In genomic region chr20:5535211-5535756, GRCh38 we compare ENCODE assay signal across 10 cellular contexts.
DNase-seq lines count a peak whose midpoint lies in the region; ATAC-seq and TF ChIP-seq lines count a peak whose summit lies in the region.
"Had no signal": no experiment of that assay in that cellular context is flagged by ENCODE, and none has a peak within 500 bp of the region (broad histone marks: within the 10 kb centered on the region; RNA-seq: fewer than 3 reads in every experiment).

No MANE protein-coding gene starts in this region.

- peak overlapping the region in 1 of 2 experiments; percentile 84 for H3K18ac ChIP-seq in mesenchymal stem cell (ENCODE audit: low read depth in 1 of 2, low read length in 2 of 2)

- H3K4me1 ChIP-seq in mammary epithelial cell (ENCODE audit: insufficient read depth, low read length) (no peaks in the 10 kb centered on the region), mesenchymal stem cell (ENCODE audit: control insufficient read depth, insufficient read depth, low read depth, low read length) (no peaks in the 10 kb centered on the region)
- H3K4me1 ChIP-seq: ascending aorta had no signal

- H3K4ac ChIP-seq in mesenchymal stem cell (ENCODE audit: low read depth in 1 of 2, low read length in 2 of 2) = peak overlapping the region in 1 of 2 experiments; percentile 66

- no peak overlapping the region for H3K23ac ChIP-seq in mesenchymal stem cell (ENCODE audit: low read length in 2 of 2)

- no peaks in the 10 kb centered on the region for H3K9me3 Mint-ChIP-seq in activated T-helper 2 cell treated with anti-CD3 and anti-CD28 coated beads, Interferon-gamma antibody, Interleukin-2, Interleukin-4, amounts not matched to agents 10 μg/mL and 5 μg/mL and 100 μg/mL, durations not matched to agents 14 hours and 24 hours and 36 hours
- H3K9me3 Mint-ChIP-seq: natural killer cell treated with Interleukin-12 subunit alpha and Interleukin-12 subunit beta and Interleukin-15 and Interleukin-18, amount 100 ng/mL, for 72 hours had no signal

- intact Hi-C loops in mammary epithelial cell (cut with micrococcal nuclease) = no loop called here
- intact Hi-C loops in activated T-helper 2 cell treated with anti-CD3 and anti-CD28 coated beads, Interferon-gamma antibody, Interleukin-2, Interleukin-4, amounts not matched to agents 10 μg/mL and 5 μg/mL and 100 μg/mL, durations not matched to agents 14 hours and 24 hours and 36 hours (cut with micrococcal nuclease) = no loop called here

- H3K4me1 Mint-ChIP-seq in activated T-helper 2 cell treated with anti-CD3 and anti-CD28 coated beads, Interferon-gamma antibody, Interleukin-2, Interleukin-4, amounts not matched to agents 10 μg/mL and 5 μg/mL and 100 μg/mL, durations not matched to agents 14 hours and 24 hours and 36 hours (ENCODE audit: low read depth) = peaks cover 15% of the 10 kb centered on the region

- H3K27ac Mint-ChIP-seq in activated T-helper 2 cell treated with anti-CD3 and anti-CD28 coated beads, Interferon-gamma antibody, Interleukin-2, Interleukin-4, amounts not matched to agents 10 μg/mL and 5 μg/mL and 100 μg/mL, durations not matched to agents 14 hours and 24 hours and 36 hours = no peak overlapping the region

- 47% methylated on average over 7 of the region's 7 CpGs for WGBS in mammary epithelial cell (ENCODE audit: low coverage, missing lambda C conversion rate)
- 70% methylated on average over 4 of the region's 7 CpGs for WGBS in mesenchymal stem cell

- peak overlapping the region; percentile 86 for H4K8ac ChIP-seq in mesenchymal stem cell (ENCODE audit: low read length)

- H3K4me3 ChIP-seq in MG63 (no peak overlapping the region), mammary epithelial cell (replicated peaks in 1 of 3; ENCODE audit: insufficient read depth in 1 of 3, low read depth in 2 of 3, low read length in 3 of 3) (no peak overlapping the region), mesenchymal stem cell (ENCODE audit: insufficient read depth in 1 of 2, low read depth in 1 of 2, low read length in 2 of 2) (no peak overlapping the region)
- H3K4me3 ChIP-seq: ascending aorta had no signal

- peak overlapping the region; percentile 21 for H2BK120ac ChIP-seq in mesenchymal stem cell (ENCODE audit: low read depth, low read length)

- H3K9me3 ChIP-seq in MG63 (no peaks in the 10 kb centered on the region), mammary epithelial cell (replicated peaks; ENCODE audit: insufficient read depth, low read length) (no peaks in the 10 kb centered on the region), mesenchymal stem cell (ENCODE audit: control insufficient read depth, low read length) (no peaks in the 10 kb centered on the region)
- H3K9me3 ChIP-seq: ascending aorta had no signal

- CTCF ChIA-PET in mammary epithelial cell (lab: Charles Lee; ENCODE audit: low non-redundant PET) = interaction anchor here (0.6 kb wide), 1 partner anchor 338 kb away, joined by 4 read pairs; no protein-coding TSS in a partner anchor

- DNase-seq in AG20443 (ENCODE audit: low spot score) (peak; percentile 65), MG63 (peak; percentile 40), mammary epithelial cell (peak; percentile 74), mesenchymal stem cell (peak; percentile 98)
- DNase-seq in activated T-helper 2 cell treated with anti-CD3 and anti-CD28 coated beads, Interferon-gamma antibody, Interleukin-2, Interleukin-4, amounts not matched to agents 10 μg/mL and 5 μg/mL and 100 μg/mL, durations not matched to agents 14 hours and 24 hours and 36 hours (ENCODE audit: low spot score) = no peak
- DNase-seq in stimulated activated CD4-positive, alpha-beta T cell treated with anti-CD3 and anti-CD28 coated beads, Interleukin-4, amount 100 ng/mL, for 24 hours = no peak

- no peak overlapping the region for H3K14ac ChIP-seq in mesenchymal stem cell (ENCODE audit: low read length in 2 of 2)

- H4K20me1 ChIP-seq in mammary epithelial cell (ENCODE audit: insufficient read depth, low read length) = no peaks in the 10 kb centered on the region

- no TSS peak for BruUV-seq in mammary epithelial cell (replicated peaks; lab: Mats Ljungman, UMichigan)

- no peaks in the 10 kb centered on the region for H3K79me1 ChIP-seq in mesenchymal stem cell (replicated peaks; ENCODE audit: low read length, poor library complexity, severe bottlenecking)

- H3K27me3 Mint-ChIP-seq in activated T-helper 2 cell treated with anti-CD3 and anti-CD28 coated beads, Interferon-gamma antibody, Interleukin-2, Interleukin-4, amounts not matched to agents 10 μg/mL and 5 μg/mL and 100 μg/mL, durations not matched to agents 14 hours and 24 hours and 36 hours (ENCODE audit: low read depth) = no peaks in the 10 kb centered on the region
- H3K27me3 Mint-ChIP-seq: natural killer cell treated with Interleukin-12 subunit alpha and Interleukin-12 subunit beta and Interleukin-15 and Interleukin-18, amount 100 ng/mL, for 72 hours had no signal

- H2AK5ac ChIP-seq in mesenchymal stem cell (ENCODE audit: low read length, severe bottlenecking) = no peak overlapping the region

- H3K36me3 ChIP-seq in MG63 (no peaks in the 10 kb centered on the region), mammary epithelial cell (ENCODE audit: insufficient read depth, low read length) (no peaks in the 10 kb centered on the region), mesenchymal stem cell (ENCODE audit: control insufficient read depth in 1 of 2, insufficient read depth in 2 of 2, low read depth in 1 of 2, low read length in 2 of 2) (no peaks in the 10 kb centered on the region)
- H3K36me3 ChIP-seq: ascending aorta had no signal

- H2AFZ ChIP-seq in mammary epithelial cell (ENCODE audit: low read depth, low read length) = peak overlapping the region; percentile 6
- no peak overlapping the region for H2AFZ ChIP-seq in mesenchymal stem cell (ENCODE audit: low read depth, low read length)

- peak overlapping the region in 1 of 2 experiments; percentile 59 for H2BK12ac ChIP-seq in mesenchymal stem cell (ENCODE audit: low read length in 2 of 2)

- dilution Hi-C loops in mammary epithelial cell (cut with HindIII; ENCODE audit: low sequenced_read_pairs) = no loop called here

- no peaks in the 10 kb centered on the region for H3K27me3 ChIP-seq in MG63
- no peaks in the 10 kb centered on the region for H3K27me3 ChIP-seq in mammary epithelial cell (ENCODE audit: insufficient read depth, low read length)
- H3K27me3 ChIP-seq in mesenchymal stem cell (ENCODE audit: control insufficient read depth in 1 of 2, insufficient read depth in 1 of 2, low read length in 2 of 2) = no peaks in the 10 kb centered on the region
- H3K27me3 ChIP-seq: ascending aorta had no signal

- H3K36me3 Mint-ChIP-seq in activated T-helper 2 cell treated with anti-CD3 and anti-CD28 coated beads, Interferon-gamma antibody, Interleukin-2, Interleukin-4, amounts not matched to agents 10 μg/mL and 5 μg/mL and 100 μg/mL, durations not matched to agents 14 hours and 24 hours and 36 hours (ENCODE audit: low read depth) = no peaks in the 10 kb centered on the region
- H3K36me3 Mint-ChIP-seq: natural killer cell treated with Interleukin-12 subunit alpha and Interleukin-12 subunit beta and Interleukin-15 and Interleukin-18, amount 100 ng/mL, for 72 hours had no signal

- H3K27ac ChIP-seq in mammary epithelial cell (ENCODE audit: insufficient read depth, low read depth, low read length) (no peak overlapping the region), mesenchymal stem cell (ENCODE audit: low read length, poor library complexity, severe bottlenecking) (no peak overlapping the region)
- H3K27ac ChIP-seq: ascending aorta had no signal

- peak overlapping the region; percentile 87 for H4K91ac ChIP-seq in mesenchymal stem cell (ENCODE audit: low read length)

- H2BK5ac ChIP-seq in mesenchymal stem cell (ENCODE audit: low read depth, low read length, poor library complexity, severe bottlenecking) = no peak overlapping the region

- H3K4me2 ChIP-seq in mammary epithelial cell (ENCODE audit: insufficient read depth, low read depth, low read length) (no peak overlapping the region), mesenchymal stem cell (ENCODE audit: low read length, poor library complexity, severe bottlenecking) (no peak overlapping the region)

- H2BK15ac ChIP-seq in mesenchymal stem cell (ENCODE audit: low read depth, poor library complexity, severe bottlenecking) = peak overlapping the region; percentile 66

- no peak overlapping the region for H3K9ac ChIP-seq in mammary epithelial cell (ENCODE audit: insufficient read depth, low read length)
- peak overlapping the region; percentile 70 for H3K9ac ChIP-seq in mesenchymal stem cell (ENCODE audit: low read length)

- no peak overlapping the region for H3K4me3 Mint-ChIP-seq in activated T-helper 2 cell treated with anti-CD3 and anti-CD28 coated beads, Interferon-gamma antibody, Interleukin-2, Interleukin-4, amounts not matched to agents 10 μg/mL and 5 μg/mL and 100 μg/mL, durations not matched to agents 14 hours and 24 hours and 36 hours (ENCODE audit: low read depth)
- H3K4me3 Mint-ChIP-seq: natural killer cell treated with Interleukin-12 subunit alpha and Interleukin-12 subunit beta and Interleukin-15 and Interleukin-18, amount 100 ng/mL, for 72 hours had no signal

- in situ Hi-C loops in mammary epithelial cell (cut with MboI; ENCODE audit: low sequenced_read_pairs in 2 of 2) = loop anchor here in 1 of 2 donors (25.0 kb wide), 1 partner anchor 402 kb away; no protein-coding TSS in a partner anchor

- ATAC-seq in HG03139 (IDR thresholded peaks at IDR 0.05; ENCODE audit: unreplicated experiment) (no peak), GM21717 (IDR thresholded peaks at IDR 0.05; ENCODE audit: unreplicated experiment) (no peak)

- no peak for TF ChIP-seq CTCF in mammary epithelial cell (conservative IDR thresholded peaks at IDR 0.05 in 1 of 2, IDR thresholded peaks at IDR 0.05 in 1 of 2; ENCODE audit: extremely low read depth in 1 of 2, insufficient read depth in 1 of 2, low read depth in 1 of 2, low read length in 2 of 2)

- H3K79me2 ChIP-seq in mammary epithelial cell (ENCODE audit: insufficient read depth, low read length) = no peaks in the 10 kb centered on the region

Comparison
In these comparisons a context has a peak if more than half of its experiments do, and no peak if none do; other contexts are left out.
1. DNase-seq: peak in AG20443 (single experiment), MG63 (single experiment), mammary epithelial cell (single experiment) and mesenchymal stem cell (single experiment); none in activated T-helper 2 cell treated with anti-CD3 and anti-CD28 coated beads, Interferon-gamma antibody, Interleukin-2, Interleukin-4, amounts not matched to agents 10 μg/mL and 5 μg/mL and 100 μg/mL, durations not matched to agents 14 hours and 24 hours and 36 hours (single experiment) and stimulated activated CD4-positive, alpha-beta T cell treated with anti-CD3 and anti-CD28 coated beads, Interleukin-4, amount 100 ng/mL, for 24 hours (single experiment).